ENCODE assay signal across 17 cellular contexts in genomic region chr2:229417176-229417575, GRCh38.
DNase-seq lines count a peak whose midpoint lies in the region; ATAC-seq and TF ChIP-seq lines count a peak whose summit lies in the region.
"Had no signal": no experiment of that assay in that cellular context is flagged by ENCODE, and none has a peak within 500 bp of the region (broad histone marks: within the 10 kb centered on the region; RNA-seq: fewer than 3 reads in every experiment).

No MANE protein-coding gene starts in this region.

- WGBS in mesendoderm (ENCODE audit: extremely low coverage, insufficient coverage, low lambda C conversion rate) = no CpG with 5 or more reads among the region's 8 CpGs

- no peak overlapping the region for H3K4me3 ChIP-seq in mesendoderm (ENCODE audit: low read length)
- no peak overlapping the region for H3K4me3 ChIP-seq in thoracic aorta
- H3K4me3 ChIP-seq: body of pancreas had no signal

- no peaks in the 10 kb centered on the region for H3K9me3 ChIP-seq in thoracic aorta
- H3K9me3 ChIP-seq: body of pancreas, SK-N-SH had no signal

- no peak overlapping the region for H2BK15ac ChIP-seq in mesendoderm (replicated peaks; ENCODE audit: low read depth)

- no peak overlapping the region for H2AK5ac ChIP-seq in mesendoderm (ENCODE audit: low read length)

- H3K18ac ChIP-seq in mesendoderm (ENCODE audit: low read length) = no peak overlapping the region

- H3K4me1 ChIP-seq in mesendoderm (ENCODE audit: control insufficient read depth, low read depth, low read length) (peaks cover 2% of the 10 kb centered on the region), thoracic aorta (ENCODE audit: control insufficient read depth in 1 of 2, low read depth in 2 of 2) (peaks cover 43 to 86% of the 10 kb centered on the region in 2 donors)
- H3K4me1 ChIP-seq: body of pancreas had no signal

- no peak overlapping the region for H3K23ac ChIP-seq in mesendoderm (ENCODE audit: low read length)

- H3K27me3 Mint-ChIP-seq in dendritic cell treated with granulocyte-macrophage colony-stimulating factor and Interleukin-4, amounts not matched to agents 40 ng/mL and 50 ng/mL, for 4 days = peaks cover 23% of the 10 kb centered on the region

- H3K9ac ChIP-seq in mesendoderm (ENCODE audit: low read length) = no peak overlapping the region
- H3K9ac ChIP-seq: SK-N-SH had no signal

- no peaks in the 10 kb centered on the region for H3K36me3 ChIP-seq in mesendoderm (ENCODE audit: control insufficient read depth, insufficient read depth, low read length)
- no peaks in the 10 kb centered on the region for H3K36me3 ChIP-seq in thoracic aorta

- in situ Hi-C loops in GM13976 (cut with MboI; ENCODE audit: low sequenced_read_pairs, unreplicated experiment) = no loop called here

- no peak overlapping the region for H2BK5ac ChIP-seq in mesendoderm (ENCODE audit: low read length)

- H3K36me3 Mint-ChIP-seq in dendritic cell treated with granulocyte-macrophage colony-stimulating factor and Interleukin-4, amounts not matched to agents 40 ng/mL and 50 ng/mL, for 4 days (ENCODE audit: low read depth) = no peaks in the 10 kb centered on the region
- H3K36me3 Mint-ChIP-seq: natural killer cell had no signal

- intact Hi-C loops in dendritic cell treated with granulocyte-macrophage colony-stimulating factor and Interleukin-4, amounts not matched to agents 40 ng/mL and 50 ng/mL, for 4 days (cut with micrococcal nuclease) = loop anchor here (2.0 kb wide), 1 partner anchor 86 kb away; no protein-coding TSS in a partner anchor

- no peaks in the 10 kb centered on the region for H3K9me3 Mint-ChIP-seq in dendritic cell treated with granulocyte-macrophage colony-stimulating factor and Interleukin-4, amounts not matched to agents 40 ng/mL and 50 ng/mL, for 4 days

- no peak overlapping the region for H2BK120ac ChIP-seq in mesendoderm (ENCODE audit: low read depth, low read length)

- H3K27ac ChIP-seq in mesendoderm (ENCODE audit: low read depth, low read length) (no peak overlapping the region), thoracic aorta (peak overlapping the region; percentile 85 to 97)
- H3K27ac ChIP-seq: C4-2B had no signal

- peak; percentile 65 for DNase-seq in RPMI7951 (ENCODE audit: low read depth)
- no peak for DNase-seq in mesendoderm
- DNase-seq in thoracic aorta (ENCODE audit: low spot score) = peak; percentile 32
- no peak for DNase-seq in kidney glomerular epithelial cell (lab: John Stamatoyannopoulos, UW)
- DNase-seq in GM13976 (ENCODE audit: low spot score) = no peak
- DNase-seq: activated gamma-delta T cell treated with Interleukin-2 at 50 U/mL for 16 hours; body of pancreas; effector memory CD8-positive, alpha-beta T cell; natural killer cell; NCI-H1694 treated with DMSO at 0.1 percent for 48 hours; NCI-H524 treated with DMSO at 0.1 percent for 48 hours; SK-N-SH had no signal

- peak overlapping the region; percentile 15 for H3K56ac ChIP-seq in mesendoderm (ENCODE audit: low read length)

- no peak overlapping the region for H4K5ac ChIP-seq in mesendoderm (ENCODE audit: low read length)

- peaks cover 55% of the 10 kb centered on the region for H3K4me1 Mint-ChIP-seq in dendritic cell treated with granulocyte-macrophage colony-stimulating factor and Interleukin-4, amounts not matched to agents 40 ng/mL and 50 ng/mL, for 4 days (ENCODE audit: low read depth)
- H3K4me1 Mint-ChIP-seq: natural killer cell had no signal

- no peak for ATAC-seq in thoracic aorta (ENCODE audit: insufficient number of reproducible peaks, low FRiP score, low read depth)
- ATAC-seq in HG02759 (IDR thresholded peaks at IDR 0.05; ENCODE audit: unreplicated experiment) = no peak
- no peak for ATAC-seq in GM19463 (IDR thresholded peaks at IDR 0.05; ENCODE audit: unreplicated experiment)
- ATAC-seq: HCT116 had no signal

- peak overlapping the region; percentile 83 for H3K27ac Mint-ChIP-seq in dendritic cell treated with granulocyte-macrophage colony-stimulating factor and Interleukin-4, amounts not matched to agents 40 ng/mL and 50 ng/mL, for 4 days
- H3K27ac Mint-ChIP-seq: effector memory CD8-positive, alpha-beta T cell; natural killer cell had no signal

- no peak overlapping the region for H3K4me2 ChIP-seq in mesendoderm (ENCODE audit: low read length)
- H3K4me2 ChIP-seq: SK-N-SH had no signal

- TF ChIP-seq CTCF in thoracic aorta (IDR thresholded peaks at IDR 0.05) = no peak
- no peak for TF ChIP-seq CTCF in GM13976 (IDR thresholded peaks at IDR 0.05; ENCODE audit: borderline replicate concordance, control extremely low read depth, extremely low read depth, insufficient read depth, missing control alignments)

- no peak overlapping the region for H3K4ac ChIP-seq in mesendoderm (ENCODE audit: low read depth, low read length)

- H3K79me2 ChIP-seq in mesendoderm (ENCODE audit: control insufficient read depth, insufficient read depth, low read length) = no peaks in the 10 kb centered on the region

- no peak overlapping the region for H3K4me3 Mint-ChIP-seq in dendritic cell treated with granulocyte-macrophage colony-stimulating factor and Interleukin-4, amounts not matched to agents 40 ng/mL and 50 ng/mL, for 4 days
- H3K4me3 Mint-ChIP-seq: effector memory CD8-positive, alpha-beta T cell; natural killer cell had no signal

- no peak overlapping the region for H4K8ac ChIP-seq in mesendoderm (ENCODE audit: low read depth, low read length)

- H3K27me3 ChIP-seq in mesendoderm (ENCODE audit: insufficient read depth, low read length, poor library complexity) (no peaks in the 10 kb centered on the region), thoracic aorta (replicated peaks; ENCODE audit: insufficient read depth) (no peaks in the 10 kb centered on the region)
- H3K27me3 ChIP-seq: body of pancreas had no signal

- H3K79me1 ChIP-seq in mesendoderm (ENCODE audit: low read length) = no peaks in the 10 kb centered on the region

Comparison
In these comparisons a context has a peak if more than half of its experiments do, and no peak if none do; other contexts are left out.
1. DNase-seq: peak in RPMI7951 (single experiment) and thoracic aorta (single experiment); none in mesendoderm (single experiment), kidney glomerular epithelial cell (single experiment) and GM13976 (single experiment).